In genomic region chr14:64707661-64708060, GRCh38 we compare ENCODE assay signal across 8 cellular contexts. TPM values are rescaled to one million over a fixed set of nuclear protein-coding genes. Genes with fewer than 3 reads are reported as not detected.
DNase-seq lines count a peak whose midpoint lies in the region; ATAC-seq and TF ChIP-seq lines count a peak whose summit lies in the region.

No MANE protein-coding gene starts in this region.

- no peak for TF ChIP-seq POLR2A in vagina (IDR thresholded peaks at IDR 0.05)

- H3K27ac ChIP-seq in vagina: peak overlapping the region; percentile 92

- peak; percentile 24 for DNase-seq in stimulated activated CD4-positive, alpha-beta T cell treated with anti-CD3 and anti-CD28 coated beads, Interleukin-4, amount 100 ng/mL, for 24 hours
- no peak for DNase-seq in stimulated activated CD4-positive, alpha-beta T cell treated with anti-CD3 and anti-CD28 coated beads, Interleukin-1b, Interleukin-23, amount 100 ng/mL, for 48 hours
- DNase-seq in astrocyte of the spinal cord (ENCODE audit: low read depth, low spot score) (peak; percentile 78), left colon (peak; percentile 6 to 30), vagina (ENCODE audit: extremely low spot score in 2 of 2) (no peak)
- DNase-seq in stimulated activated CD4-positive, alpha-beta T cell treated with anti-CD3 and anti-CD28 coated beads, Interleukin-4, amount 100 ng/mL, for 1 hour: no peak

- H3K4me3 ChIP-seq in astrocyte of the spinal cord (ENCODE audit: low read depth, low read length): no peak overlapping the region
- H3K4me3 ChIP-seq in vagina: no peak overlapping the region

- no peaks in the 10 kb centered on the region for H3K9me3 ChIP-seq in vagina

- H3K36me3 ChIP-seq in vagina: no peaks in the 10 kb centered on the region

- peaks cover 74% of the 10 kb centered on the region for H3K4me1 ChIP-seq in vagina

- no peak for TF ChIP-seq CTCF in astrocyte of the spinal cord (IDR thresholded peaks at IDR 0.05; ENCODE audit: low read depth, low read length)
- TF ChIP-seq CTCF in vagina (IDR thresholded peaks at IDR 0.05): no peak

- peak; percentile 28 for ATAC-seq in left colon
- no peak for ATAC-seq in GM21529 (IDR thresholded peaks at IDR 0.05; ENCODE audit: unreplicated experiment)
- ATAC-seq in GM21717 (IDR thresholded peaks at IDR 0.05; ENCODE audit: unreplicated experiment): no peak

- in situ Hi-C loops in astrocyte of the spinal cord (cut with HindIII; ENCODE audit: low sequenced_read_pairs): no loop called here

- intact Hi-C loops in left colon (cut with DNase I, micrococcal nuclease): no loop called here
- intact Hi-C loops in vagina (cut with DNase I): no loop called here

- H3K27me3 ChIP-seq in vagina: no peaks in the 10 kb centered on the region

RNA-seq across cellular contexts. Expression of gene PLEKHG3, which starts 3.4 kb away (rescaled TPM):
- total RNA-seq in left colon (10 to 100 TPM; 79.3 to 90.1 TPM), vagina (50.1 TPM)

Comparison
In these comparisons a context has a peak if more than half of its experiments do, and no peak if none do; other contexts are left out.
1. DNase-seq: peak in stimulated activated CD4-positive, alpha-beta T cell treated with anti-CD3 and anti-CD28 coated beads, Interleukin-4, amount 100 ng/mL, for 24 hours (single experiment), astrocyte of the spinal cord (single experiment) and left colon (2 of 2); none in stimulated activated CD4-positive, alpha-beta T cell treated with anti-CD3 and anti-CD28 coated beads, Interleukin-1b, Interleukin-23, amount 100 ng/mL, for 48 hours (single experiment), vagina (0 of 2) and stimulated activated CD4-positive, alpha-beta T cell treated with anti-CD3 and anti-CD28 coated beads, Interleukin-4, amount 100 ng/mL, for 1 hour (single experiment).